10 cellular contexts compared by ENCODE assay signal in genomic region chr12:992647-993046, GRCh38. TPM values are rescaled to one million over a fixed set of nuclear protein-coding genes. Genes with fewer than 3 reads are reported as not detected.
DNase-seq lines count a peak whose midpoint lies in the region; ATAC-seq and TF ChIP-seq lines count a peak whose summit lies in the region.
"Had no signal": no experiment of that assay in that cellular context is flagged by ENCODE, and none has a peak within 500 bp of the region (broad histone marks: within the 10 kb centered on the region; RNA-seq: fewer than 3 reads in every experiment).

No MANE protein-coding gene starts in this region.

- ATAC-seq in omental fat pad (ENCODE audit: low FRiP score) = no peak
- no peak for ATAC-seq in GM18858 (IDR thresholded peaks at IDR 0.05; ENCODE audit: unreplicated experiment)

- no peak for DNase-seq in activated T-cell treated with anti-CD3 and anti-CD28 coated beads, Interleukin-2, amount 50 U/mL, for 24 hours
- DNase-seq in activated T-cell treated with anti-CD3 and anti-CD28 coated beads, Interleukin-2, amount 50 U/mL, for 1 hour = no peak
- DNase-seq in fibroblast of the aortic adventitia (ENCODE audit: low read depth) (peak; percentile 29), smooth muscle cell (lab: John Stamatoyannopoulos, UW; ENCODE audit: unreplicated experiment) (no peak), AML-193 (lab: John Stamatoyannopoulos, UW) (no peak), omental fat pad (ENCODE audit: low spot score) (no peak)
- DNase-seq: NCI-H1105 had no signal

- TF ChIP-seq CTCF in VCaP (conservative IDR thresholded peaks at IDR 0.05) (no peak), fibroblast of the aortic adventitia (IDR thresholded peaks at IDR 0.05; ENCODE audit: insufficient read depth, low read length) (no peak), smooth muscle cell (IDR thresholded peaks at IDR 0.05; ENCODE audit: borderline replicate concordance, insufficient read depth, poor library complexity, severe bottlenecking) (no peak), omental fat pad (IDR thresholded peaks at IDR 0.05) (no peak)

- no peaks in the 10 kb centered on the region for H3K36me3 ChIP-seq in smooth muscle cell (ENCODE audit: low read depth)

- peak overlapping the region; percentile 99; the same call in 1 of the 2 replicates for H3K27ac ChIP-seq in VCaP
- no peak overlapping the region for H3K27ac ChIP-seq in smooth muscle cell (ENCODE audit: low read depth)
- H3K27ac ChIP-seq: C4-2B had no signal

- H3F3A ChIP-seq in smooth muscle cell (ENCODE audit: low read depth) = peaks cover 9% of the 10 kb centered on the region

- H3K4me3 Mint-ChIP-seq in activated T-cell treated with anti-CD3 and anti-CD28 coated beads, Interleukin-2, amount 50 U/mL, for 24 hours = peak overlapping the region; percentile 91

- H3K27ac Mint-ChIP-seq in activated T-cell treated with anti-CD3 and anti-CD28 coated beads, Interleukin-2, amount 50 U/mL, for 24 hours = no peak overlapping the region

- H3K9ac ChIP-seq in smooth muscle cell (ENCODE audit: low read depth) = no peak overlapping the region

- no peaks in the 10 kb centered on the region for H3K9me3 Mint-ChIP-seq in activated T-cell treated with anti-CD3 and anti-CD28 coated beads, Interleukin-2, amount 50 U/mL, for 24 hours

- no peaks in the 10 kb centered on the region for H3K27me3 ChIP-seq in smooth muscle cell (ENCODE audit: low read depth)

- no peak overlapping the region for H2AFZ ChIP-seq in smooth muscle cell (ENCODE audit: low read depth)

- H3K4me2 ChIP-seq in smooth muscle cell = peak overlapping the region; percentile 86

- H3K4me1 Mint-ChIP-seq in activated T-cell treated with anti-CD3 and anti-CD28 coated beads, Interleukin-2, amount 50 U/mL, for 24 hours (ENCODE audit: low read depth) = peaks cover 57% of the 10 kb centered on the region

- 70% methylated on average over 1 of the region's 1 CpG for WGBS in smooth muscle cell (ENCODE audit: low lambda C conversion rate)

- no peaks in the 10 kb centered on the region for H3K9me3 ChIP-seq in smooth muscle cell (replicated peaks; ENCODE audit: low read depth)

- no peaks in the 10 kb centered on the region for H3K27me3 Mint-ChIP-seq in activated T-cell treated with anti-CD3 and anti-CD28 coated beads, Interleukin-2, amount 50 U/mL, for 24 hours

- H3K4me1 ChIP-seq in smooth muscle cell (ENCODE audit: low read depth) = peaks cover 28% of the 10 kb centered on the region

- peaks cover 44% of the 10 kb centered on the region for H4K20me1 ChIP-seq in smooth muscle cell (ENCODE audit: low read depth)

- peaks cover 64% of the 10 kb centered on the region for H3K79me2 ChIP-seq in smooth muscle cell (ENCODE audit: low read depth)

- H3K36me3 Mint-ChIP-seq in activated T-cell treated with anti-CD3 and anti-CD28 coated beads, Interleukin-2, amount 50 U/mL, for 24 hours (ENCODE audit: low read depth) = peaks cover 11% of the 10 kb centered on the region

- peak overlapping the region; percentile 85 for H3K4me3 ChIP-seq in fibroblast of the aortic adventitia (ENCODE audit: low read depth, low read length)
- peak overlapping the region; percentile 95 for H3K4me3 ChIP-seq in smooth muscle cell

RNA-seq across cellular contexts. Expression of gene ERC1, which starts 1.6 kb away (rescaled TPM):
- 50.9 and 93.1 TPM in 2 replicates for total RNA-seq in fibroblast of the aortic adventitia (ENCODE audit: low replicate concordance)
- 17.6 and 39.2 TPM in 2 replicates for total RNA-seq in smooth muscle cell
- 13.8 and 22.9 TPM in 2 replicates for polyA plus RNA-seq in smooth muscle cell
- 10 to 100 TPM; 46.1 to 83.2 (median 63.8) TPM for total RNA-seq in omental fat pad

RNA-seq across cellular contexts. Expression of gene RAD52, which starts 43.2 kb away (rescaled TPM):
- total RNA-seq in fibroblast of the aortic adventitia (ENCODE audit: low replicate concordance) (8.0 and 10.8 TPM in 2 replicates), smooth muscle cell (5.8 and 15.1 TPM in 2 replicates), omental fat pad (10 to 100 TPM in 2 of 4 donors, 1 to 10 TPM in 2; 4.9 to 15.4 (median 11.2) TPM)
- polyA plus RNA-seq in smooth muscle cell = 2.8 and 4.4 TPM in 2 replicates
